Comparison of ENCODE assay signal across 1 cellular context in the genomic region with DNA sequence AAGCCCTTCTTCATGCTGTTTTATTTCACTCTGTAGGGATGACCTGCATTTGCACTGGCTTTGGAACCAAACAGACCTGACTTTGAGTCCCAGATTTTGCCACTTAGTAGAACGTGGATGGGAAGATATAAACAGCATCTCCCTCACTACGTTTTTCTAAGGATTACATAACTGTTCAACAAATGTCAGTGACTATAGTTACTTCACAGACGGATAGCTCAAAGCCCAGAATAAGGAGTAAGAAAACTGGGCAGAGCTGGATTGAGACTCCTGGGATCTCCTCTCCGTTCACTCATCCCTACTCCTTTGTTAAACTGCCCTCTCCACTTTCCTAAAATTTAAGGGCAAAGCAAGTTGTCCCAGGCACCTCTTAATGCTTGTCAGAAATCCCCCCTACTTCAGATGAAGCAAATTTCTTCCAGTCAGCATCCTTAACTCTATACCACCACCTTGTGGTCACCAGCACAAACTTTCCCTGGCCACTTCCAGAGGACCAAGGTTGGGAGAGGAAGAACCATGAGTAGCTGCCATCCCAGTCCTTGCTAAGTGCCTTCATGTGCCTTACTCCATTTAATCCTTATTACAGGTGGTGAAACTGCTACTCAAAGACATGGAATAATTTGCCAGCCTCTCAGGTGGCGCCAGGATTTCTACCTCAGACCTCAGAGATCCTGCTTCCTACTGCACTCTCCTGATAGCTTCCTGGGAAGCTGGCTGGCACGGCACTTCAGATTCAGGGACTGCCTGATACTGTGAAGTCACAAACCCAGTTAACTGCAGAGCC.
A peak's percentile ranks its signal among the peaks of the same experiment; 100 is the strongest.
TF ChIP-seq lines count a peak whose summit lies in the region.

No MANE protein-coding gene starts in this region.

TF ChIP-seq in HEK293, 187 proteins besides CTCF, POLR2A, EP300 and RAD21 (continued from another document):
- TF ChIP-seq, protein P1, sequence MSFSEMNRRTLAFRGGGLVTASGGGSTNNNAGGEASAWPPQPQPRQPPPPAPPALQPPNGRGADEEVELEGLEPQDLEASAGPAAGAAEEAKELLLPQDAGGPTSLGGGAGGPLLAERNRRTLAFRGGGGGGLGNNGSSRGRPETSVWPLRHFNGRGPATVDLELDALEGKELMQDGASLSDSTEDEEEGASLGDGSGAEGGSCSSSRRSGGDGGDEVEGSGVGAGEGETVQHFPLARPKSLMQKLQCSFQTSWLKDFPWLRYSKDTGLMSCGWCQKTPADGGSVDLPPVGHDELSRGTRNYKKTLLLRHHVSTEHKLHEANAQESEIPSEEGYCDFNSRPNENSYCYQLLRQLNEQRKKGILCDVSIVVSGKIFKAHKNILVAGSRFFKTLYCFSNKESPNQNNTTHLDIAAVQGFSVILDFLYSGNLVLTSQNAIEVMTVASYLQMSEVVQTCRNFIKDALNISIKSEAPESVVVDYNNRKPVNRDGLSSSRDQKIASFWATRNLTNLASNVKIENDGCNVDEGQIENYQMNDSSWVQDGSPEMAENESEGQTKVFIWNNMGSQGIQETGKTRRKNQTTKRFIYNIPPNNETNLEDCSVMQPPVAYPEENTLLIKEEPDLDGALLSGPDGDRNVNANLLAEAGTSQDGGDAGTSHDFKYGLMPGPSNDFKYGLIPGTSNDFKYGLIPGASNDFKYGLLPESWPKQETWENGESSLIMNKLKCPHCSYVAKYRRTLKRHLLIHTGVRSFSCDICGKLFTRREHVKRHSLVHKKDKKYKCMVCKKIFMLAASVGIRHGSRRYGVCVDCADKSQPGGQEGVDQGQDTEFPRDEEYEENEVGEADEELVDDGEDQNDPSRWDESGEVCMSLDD (tag by site-specific recombination; IDR thresholded peaks at IDR 0.05) = no peak
- no peak for TF ChIP-seq YY2 (tag by site-specific recombination; IDR thresholded peaks at IDR 0.05)
- TF ChIP-seq, protein P2, sequence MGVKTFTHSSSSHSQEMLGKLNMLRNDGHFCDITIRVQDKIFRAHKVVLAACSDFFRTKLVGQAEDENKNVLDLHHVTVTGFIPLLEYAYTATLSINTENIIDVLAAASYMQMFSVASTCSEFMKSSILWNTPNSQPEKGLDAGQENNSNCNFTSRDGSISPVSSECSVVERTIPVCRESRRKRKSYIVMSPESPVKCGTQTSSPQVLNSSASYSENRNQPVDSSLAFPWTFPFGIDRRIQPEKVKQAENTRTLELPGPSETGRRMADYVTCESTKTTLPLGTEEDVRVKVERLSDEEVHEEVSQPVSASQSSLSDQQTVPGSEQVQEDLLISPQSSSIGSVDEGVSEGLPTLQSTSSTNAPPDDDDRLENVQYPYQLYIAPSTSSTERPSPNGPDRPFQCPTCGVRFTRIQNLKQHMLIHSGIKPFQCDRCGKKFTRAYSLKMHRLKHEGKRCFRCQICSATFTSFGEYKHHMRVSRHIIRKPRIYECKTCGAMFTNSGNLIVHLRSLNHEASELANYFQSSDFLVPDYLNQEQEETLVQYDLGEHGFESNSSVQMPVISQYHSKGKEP (tag by site-specific recombination; IDR thresholded peaks at IDR 0.05) = 0 out of 2 replicates have a peak, but pooled peaks have one; percentile 3
- no peak for TF ChIP-seq BCL11B (tag by site-specific recombination; IDR thresholded peaks at IDR 0.05; ENCODE audit: low read depth)
- peak; percentile 59; the same call in 1 of the 2 replicates for TF ChIP-seq MZF1 (tag by site-specific recombination; IDR thresholded peaks at IDR 0.05; ENCODE audit: borderline replicate concordance)
- TF ChIP-seq ZNF239 (tag by site-specific recombination; IDR thresholded peaks at IDR 0.05) = peak; percentile 90
- no peak for TF ChIP-seq ZNF423 (tag by site-specific recombination; IDR thresholded peaks at IDR 0.05)
- TF ChIP-seq SCRT1 (tag by site-specific recombination; IDR thresholded peaks at IDR 0.05; ENCODE audit: borderline replicate concordance) = no peak
- TF ChIP-seq, protein P3, sequence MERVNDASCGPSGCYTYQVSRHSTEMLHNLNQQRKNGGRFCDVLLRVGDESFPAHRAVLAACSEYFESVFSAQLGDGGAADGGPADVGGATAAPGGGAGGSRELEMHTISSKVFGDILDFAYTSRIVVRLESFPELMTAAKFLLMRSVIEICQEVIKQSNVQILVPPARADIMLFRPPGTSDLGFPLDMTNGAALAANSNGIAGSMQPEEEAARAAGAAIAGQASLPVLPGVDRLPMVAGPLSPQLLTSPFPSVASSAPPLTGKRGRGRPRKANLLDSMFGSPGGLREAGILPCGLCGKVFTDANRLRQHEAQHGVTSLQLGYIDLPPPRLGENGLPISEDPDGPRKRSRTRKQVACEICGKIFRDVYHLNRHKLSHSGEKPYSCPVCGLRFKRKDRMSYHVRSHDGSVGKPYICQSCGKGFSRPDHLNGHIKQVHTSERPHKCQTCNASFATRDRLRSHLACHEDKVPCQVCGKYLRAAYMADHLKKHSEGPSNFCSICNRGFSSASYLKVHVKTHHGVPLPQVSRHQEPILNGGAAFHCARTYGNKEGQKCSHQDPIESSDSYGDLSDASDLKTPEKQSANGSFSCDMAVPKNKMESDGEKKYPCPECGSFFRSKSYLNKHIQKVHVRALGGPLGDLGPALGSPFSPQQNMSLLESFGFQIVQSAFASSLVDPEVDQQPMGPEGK (tag by site-specific recombination; IDR thresholded peaks at IDR 0.05) = peak; percentile 35; the same call in 1 of the 2 replicates
- TF ChIP-seq, protein P4, sequence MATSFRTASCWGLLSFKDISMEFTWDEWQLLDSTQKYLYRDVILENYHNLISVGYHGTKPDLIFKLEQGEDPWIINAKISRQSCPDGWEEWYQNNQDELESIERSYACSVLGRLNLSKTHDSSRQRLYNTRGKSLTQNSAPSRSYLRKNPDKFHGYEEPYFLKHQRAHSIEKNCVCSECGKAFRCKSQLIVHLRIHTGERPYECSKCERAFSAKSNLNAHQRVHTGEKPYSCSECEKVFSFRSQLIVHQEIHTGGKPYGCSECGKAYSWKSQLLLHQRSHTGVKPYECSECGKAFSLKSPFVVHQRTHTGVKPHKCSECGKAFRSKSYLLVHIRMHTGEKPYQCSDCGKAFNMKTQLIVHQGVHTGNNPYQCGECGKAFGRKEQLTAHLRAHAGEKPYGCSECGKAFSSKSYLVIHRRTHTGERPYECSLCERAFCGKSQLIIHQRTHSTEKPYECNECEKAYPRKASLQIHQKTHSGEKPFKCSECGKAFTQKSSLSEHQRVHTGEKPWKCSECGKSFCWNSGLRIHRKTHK (tag by site-specific recombination; IDR thresholded peaks at IDR 0.05) = no peak
- peak; percentile 10; the same call in 1 of the 2 replicates for TF ChIP-seq ZSCAN30 (tag by site-specific recombination; IDR thresholded peaks at IDR 0.05)
